ENCODE assay signal across 24 cellular contexts in genomic region chr1:66292341-66292740, GRCh38.
"Had no signal": no experiment of that assay in that cellular context is flagged by ENCODE, and none has a peak within 500 bp of the region (broad histone marks: within the 10 kb centered on the region; RNA-seq: fewer than 3 reads in every experiment).

No MANE protein-coding gene starts in this region.

- H3K36me3 ChIP-seq: SJCRH30 had no signal

- FAIRE-seq: astrocyte had no signal

- DNase-seq: activated CD4-positive, alpha-beta T cell treated with anti-CD3 and anti-CD28 coated beads for 48 hours; activated CD4-positive, alpha-beta T cell treated with anti-CD3 and anti-CD28 coated beads, Interleukin-2, amount 50 U/mL, for 4 hours; activated CD8-positive, alpha-beta memory T cell treated with anti-CD3 and anti-CD28 coated beads, Interleukin-2, amount 50 U/mL, for 48 hours; activated CD8-positive, alpha-beta T cell treated with anti-CD3 and anti-CD28 coated beads, Interleukin-2, amount 10 ng/mL, durations not matched to agents 7 days and 5 days; activated gamma-delta T cell; activated naive CD4-positive, alpha-beta T cell treated with anti-CD3 and anti-CD28 coated beads for 36 hours; activated T-cell treated with anti-CD3 and anti-CD28 coated beads, Interleukin-2, amount 50 U/mL, for 24 hours; KG1; NCI-H1092; NCI-H2029; NCI-H2107; NCI-H2171 treated with DMSO at 0.1 percent for 48 hours; NCI-H226; NCI-H526; NCI-H82; Right ventricle myocardium superior; SJCRH30 had no signal

- H3K36me3 Mint-ChIP-seq: activated naive CD8-positive, alpha-beta T cell; brain had no signal

- H3K4me3 Mint-ChIP-seq: activated CD8-positive, alpha-beta T cell treated with anti-CD3 and anti-CD28 coated beads, Interleukin-2, amount 10 ng/mL, durations not matched to agents 7 days and 5 days; activated naive CD4-positive, alpha-beta T cell treated with anti-CD3 and anti-CD28 coated beads for 36 hours; activated naive CD8-positive, alpha-beta T cell; activated T-cell treated with anti-CD3 and anti-CD28 coated beads, Interleukin-2, amount 50 U/mL, for 24 hours; brain; T-helper 1 cell treated with Interleukin-12 subunit alpha and Interleukin-12 subunit beta and Interleukin-4 antibody, amounts not matched to agents 30 μg/mL and 1 μg/mL, for 36 hours had no signal

- H3K4me1 ChIP-seq: SJCRH30 had no signal

- H3K9me3 Mint-ChIP-seq: activated naive CD4-positive, alpha-beta T cell treated with anti-CD3 and anti-CD28 coated beads for 36 hours; activated T-cell treated with anti-CD3 and anti-CD28 coated beads, Interleukin-2, amount 50 U/mL, for 24 hours; brain; T-helper 1 cell treated with Interleukin-12 subunit alpha and Interleukin-12 subunit beta and Interleukin-4 antibody, amounts not matched to agents 30 μg/mL and 1 μg/mL, for 36 hours had no signal

- H3K9me3 ChIP-seq: SJCRH30 had no signal

- H3K4me3 ChIP-seq: SJCRH30 had no signal

- H3K27ac Mint-ChIP-seq: activated CD8-positive, alpha-beta T cell treated with anti-CD3 and anti-CD28 coated beads, Interleukin-2, amount 10 ng/mL, durations not matched to agents 7 days and 5 days; activated naive CD4-positive, alpha-beta T cell treated with anti-CD3 and anti-CD28 coated beads for 36 hours; activated naive CD8-positive, alpha-beta T cell; activated T-cell treated with anti-CD3 and anti-CD28 coated beads, Interleukin-2, amount 50 U/mL, for 24 hours had no signal

- ATAC-seq: activated CD4-positive, CD25-positive, alpha-beta regulatory T cell treated with anti-CD3 and anti-CD28 coated beads, Interleukin-2, amount 50 U/mL, for 24 hours; activated CD8-positive, alpha-beta T cell treated with anti-CD3 and anti-CD28 coated beads, Interleukin-2, amount 10 ng/mL, durations not matched to agents 7 days and 5 days; Panc1 had no signal

- H3K27me3 Mint-ChIP-seq: activated naive CD8-positive, alpha-beta T cell; activated T-cell treated with anti-CD3 and anti-CD28 coated beads, Interleukin-2, amount 50 U/mL, for 24 hours; brain had no signal

- H3K27ac ChIP-seq: RWPE1, SJCRH30 had no signal

- H3K27me3 ChIP-seq: SJCRH30 had no signal
